ENCODE assay signal across 22 cellular contexts in genomic region chr10:124989526-124989925, GRCh38. TPM values are rescaled to one million over a fixed set of nuclear protein-coding genes. Genes with fewer than 3 reads are reported as not detected.
DNase-seq lines count a peak whose midpoint lies in the region; ATAC-seq and TF ChIP-seq lines count a peak whose summit lies in the region.
"Had no signal": no experiment of that assay in that cellular context is flagged by ENCODE, and none has a peak within 500 bp of the region (broad histone marks: within the 10 kb centered on the region; RNA-seq: fewer than 3 reads in every experiment).

No MANE protein-coding gene starts in this region.

- H3K27ac ChIP-seq in BLaER1 treated with 17β-estradiol and CSF1 and Interleukin-3, amounts not matched to agents 10 nM and 100 nM: peak overlapping the region in 4 of 11 experiments; percentile 10 to 40 (median 28); a peak in 2 of 22 replicates
- H3K27ac ChIP-seq: C4-2B, neutrophil, thoracic aorta had no signal

- peaks cover 89 to 99% (median 95%) of the 10 kb centered on the region in 11 experiments for H3K36me3 ChIP-seq in BLaER1 treated with 17β-estradiol and CSF1 and Interleukin-3, amounts not matched to agents 10 nM and 100 nM

- H3K27me3 ChIP-seq in BLaER1 treated with 17β-estradiol and CSF1 and Interleukin-3, amounts not matched to agents 10 nM and 100 nM: no peaks in the 10 kb centered on the region
- H3K27me3 ChIP-seq: adrenal gland, gastroesophageal sphincter, neutrophil had no signal

- H3K9ac ChIP-seq in BLaER1 treated with 17β-estradiol and CSF1 and Interleukin-3, amounts not matched to agents 10 nM and 100 nM: no peak overlapping the region; a peak in 1 of 22 replicates

- DNase-seq in HFFc6: peak; percentile 39
- peak; percentile 58 for DNase-seq in epithelial cell of esophagus (ENCODE audit: low read depth)
- DNase-seq in neural crest cell (ENCODE audit: low read depth, low spot score): no peak
- DNase-seq in GM19240 (ENCODE audit: insufficient read length, low spot score): no peak
- no peak for DNase-seq in NCI-H2081 treated with DMSO at 0.1 percent for 48 hours (lab: John Stamatoyannopoulos, UW)
- DNase-seq: activated CD8-positive, alpha-beta memory T cell treated with anti-CD3 and anti-CD28 coated beads for 24 hours; cerebellar nuclear complex; DMS153; effector memory CD8-positive, alpha-beta T cell; MV-4-11; stimulated activated CD4-positive, alpha-beta T cell treated with anti-CD3 and anti-CD28 coated beads, Interleukin-2, amount 100 ng/mL, for 48 hours had no signal

- no peaks in the 10 kb centered on the region for H3K9me3 ChIP-seq in BLaER1 treated with 17β-estradiol and CSF1 and Interleukin-3, amounts not matched to agents 10 nM and 100 nM (replicated peaks in 1 of 11)
- H3K9me3 ChIP-seq: adrenal gland, gastroesophageal sphincter, neutrophil, thoracic aorta had no signal

- H3K4me2 ChIP-seq in BLaER1 treated with 17β-estradiol and CSF1 and Interleukin-3, amounts not matched to agents 10 nM and 100 nM: peak overlapping the region in 9 of 11 experiments; percentile 17 to 61 (median 49); a peak in 16 of 22 replicates

- no peak overlapping the region for H3K4me3 ChIP-seq in BLaER1 treated with 17β-estradiol and CSF1 and Interleukin-3, amounts not matched to agents 10 nM and 100 nM
- H3K4me3 ChIP-seq in epithelial cell of esophagus (ENCODE audit: low read length): no peak overlapping the region
- H3K4me3 ChIP-seq: adrenal gland, gastroesophageal sphincter, thoracic aorta had no signal

- no peak for ATAC-seq in GM21786 (IDR thresholded peaks at IDR 0.05; ENCODE audit: unreplicated experiment)
- ATAC-seq: activated T-helper 17 cell treated with anti-CD3 and anti-CD28 coated beads, Interleukin-2, amount 50 U/mL, for 72 hours; effector memory CD8-positive, alpha-beta T cell; gastroesophageal sphincter; HepG2; Panc1; sciatic nerve had no signal

- H3K4me1 ChIP-seq in BLaER1 treated with 17β-estradiol and CSF1 and Interleukin-3, amounts not matched to agents 10 nM and 100 nM: peaks cover 17 to 29% (median 22%) of the 10 kb centered on the region in 10 experiments

- H3K4me1 Mint-ChIP-seq in HFFc6 (ENCODE audit: low read depth) (peaks cover 17% of the 10 kb centered on the region), neural crest cell (peaks cover 9% of the 10 kb centered on the region)
- H3K4me1 Mint-ChIP-seq: activated T-helper 17 cell treated with anti-CD3 and anti-CD28 coated beads, Interleukin-2, amount 50 U/mL, for 72 hours had no signal

- H3K36me3 Mint-ChIP-seq in HFFc6 (ENCODE audit: low read depth) (peaks cover 42% of the 10 kb centered on the region), neural crest cell (ENCODE audit: low read depth) (peaks cover 36% of the 10 kb centered on the region)

- H3K9me3 Mint-ChIP-seq in HFFc6 (no peaks in the 10 kb centered on the region), neural crest cell (no peaks in the 10 kb centered on the region)
- H3K9me3 Mint-ChIP-seq: activated T-helper 17 cell treated with anti-CD3 and anti-CD28 coated beads, Interleukin-2, amount 50 U/mL, for 72 hours; effector memory CD8-positive, alpha-beta T cell had no signal

- peak overlapping the region; percentile 16; the same call in 1 of the 2 replicates for H3K4me3 Mint-ChIP-seq in HFFc6
- H3K4me3 Mint-ChIP-seq in neural crest cell: peak overlapping the region; percentile 51
- H3K4me3 Mint-ChIP-seq: activated T-helper 17 cell treated with anti-CD3 and anti-CD28 coated beads, Interleukin-2, amount 50 U/mL, for 72 hours; effector memory CD8-positive, alpha-beta T cell had no signal

- TF ChIP-seq CTCF in HFFc6 (IDR thresholded peaks at IDR 0.05) (no peak), epithelial cell of esophagus (IDR thresholded peaks at IDR 0.05; ENCODE audit: insufficient read depth, low read depth, low read length, missing control alignments) (no peak), neural crest cell (conservative IDR thresholded peaks at IDR 0.05) (no peak)

- peak overlapping the region; percentile 70 for H3K27ac Mint-ChIP-seq in HFFc6
- peak overlapping the region; percentile 62 for H3K27ac Mint-ChIP-seq in neural crest cell (ENCODE audit: unreplicated experiment)
- H3K27ac Mint-ChIP-seq: activated T-helper 17 cell treated with anti-CD3 and anti-CD28 coated beads, Interleukin-2, amount 50 U/mL, for 72 hours had no signal

- peaks cover 19 to 95% (median 75%) of the 10 kb centered on the region in 11 experiments; a peak in 21 of 22 replicates for H4K20me1 ChIP-seq in BLaER1 treated with 17β-estradiol and CSF1 and Interleukin-3, amounts not matched to agents 10 nM and 100 nM

- H3K27me3 Mint-ChIP-seq in HFFc6 (ENCODE audit: insufficient read depth) (peaks cover 25% of the 10 kb centered on the region), neural crest cell (ENCODE audit: low read depth) (peaks cover 6% of the 10 kb centered on the region)
- H3K27me3 Mint-ChIP-seq: activated T-helper 17 cell treated with anti-CD3 and anti-CD28 coated beads, Interleukin-2, amount 50 U/mL, for 72 hours; effector memory CD8-positive, alpha-beta T cell had no signal

RNA-seq across cellular contexts. Expression of gene ZRANB1, which starts 47.6 kb away (rescaled TPM):
- total RNA-seq in HFFc6 (2021; fragmentation: NEBNext Ultra II Directional; extraction: Animal tissue kit (Norgen Biotek cat#: 25700)): 10 to 100 TPM; 11.8 to 13.6 (median 12.6) TPM
- total RNA-seq in neural crest cell: 22.6 and 24.0 TPM in 2 replicates

Comparison
In these comparisons a context has a peak if more than half of its experiments do, and no peak if none do; other contexts are left out.
1. DNase-seq: peak in HFFc6 (single experiment) and epithelial cell of esophagus (single experiment); none in neural crest cell (single experiment), GM19240 (single experiment) and NCI-H2081 treated with DMSO at 0.1 percent for 48 hours (single experiment).